8 cellular contexts compared by ENCODE assay signal in genomic region chr4:40628888-40629287, GRCh38. TPM values are rescaled to one million over a fixed set of nuclear protein-coding genes. Genes with fewer than 3 reads are reported as not detected.
DNase-seq lines count a peak whose midpoint lies in the region; ATAC-seq and TF ChIP-seq lines count a peak whose summit lies in the region.

No MANE protein-coding gene starts in this region.

- peaks cover 31% of the 10 kb centered on the region for H3K27me3 Mint-ChIP-seq in activated CD4-positive, alpha-beta T cell treated with anti-CD3 and anti-CD28 coated beads, Interleukin-2, amount 10 ng/mL, durations not matched to agents 7 days and 5 days
- peaks cover 47% of the 10 kb centered on the region for H3K27me3 Mint-ChIP-seq in activated naive CD8-positive, alpha-beta T cell treated with anti-CD3 and anti-CD28 coated beads, Interleukin-2, amount 50 U/mL, for 24 hours

- H3K4me1 ChIP-seq in suprapubic skin (peaks cover 26% of the 10 kb centered on the region), uterus (no peaks in the 10 kb centered on the region)

- peaks cover 40% of the 10 kb centered on the region for H3K4me1 Mint-ChIP-seq in activated CD4-positive, alpha-beta T cell treated with anti-CD3 and anti-CD28 coated beads, Interleukin-2, amount 10 ng/mL, durations not matched to agents 7 days and 5 days
- peaks cover 32% of the 10 kb centered on the region for H3K4me1 Mint-ChIP-seq in activated naive CD8-positive, alpha-beta T cell treated with anti-CD3 and anti-CD28 coated beads, Interleukin-2, amount 50 U/mL, for 24 hours

- H3K9me3 Mint-ChIP-seq in activated CD4-positive, alpha-beta T cell treated with anti-CD3 and anti-CD28 coated beads, Interleukin-2, amount 10 ng/mL, durations not matched to agents 7 days and 5 days: no peaks in the 10 kb centered on the region
- H3K9me3 Mint-ChIP-seq in activated naive CD8-positive, alpha-beta T cell treated with anti-CD3 and anti-CD28 coated beads, Interleukin-2, amount 50 U/mL, for 24 hours: no peaks in the 10 kb centered on the region

- intact Hi-C loops in uterus (cut with DNase I; ENCODE audit: low total_unique reads): no loop called here

- TF ChIP-seq CTCF in kidney epithelial cell (IDR thresholded peaks at IDR 0.05; ENCODE audit: insufficient read depth, low read length, poor library complexity, severe bottlenecking) (no peak), suprapubic skin (IDR thresholded peaks at IDR 0.05) (no peak), uterus (IDR thresholded peaks at IDR 0.05) (no peak)

- no peak for ATAC-seq in activated naive CD8-positive, alpha-beta T cell treated with anti-CD3 and anti-CD28 coated beads, Interleukin-2, amount 50 U/mL, for 24 hours
- no peak for ATAC-seq in GM21390 (IDR thresholded peaks at IDR 0.05; ENCODE audit: unreplicated experiment)

- H3K27me3 ChIP-seq in kidney epithelial cell (ENCODE audit: control insufficient read depth, insufficient read depth, low read length): no peaks in the 10 kb centered on the region
- H3K27me3 ChIP-seq in suprapubic skin: no peaks in the 10 kb centered on the region
- H3K27me3 ChIP-seq in uterus: no peaks in the 10 kb centered on the region

- 27% methylated on average over 6 of the region's 6 CpGs for WGBS in suprapubic skin

- H3K27ac ChIP-seq in suprapubic skin (peak overlapping the region; percentile 95), uterus (no peak overlapping the region)

- in situ Hi-C loops in G401 (cut with HindIII; ENCODE audit: low sequenced_read_pairs): no loop called here

- no peak for TF ChIP-seq EP300 in suprapubic skin (IDR thresholded peaks at IDR 0.05)

- H3K27ac Mint-ChIP-seq in activated CD4-positive, alpha-beta T cell treated with anti-CD3 and anti-CD28 coated beads, Interleukin-2, amount 10 ng/mL, durations not matched to agents 7 days and 5 days: no peak overlapping the region
- no peak overlapping the region for H3K27ac Mint-ChIP-seq in activated naive CD8-positive, alpha-beta T cell treated with anti-CD3 and anti-CD28 coated beads, Interleukin-2, amount 50 U/mL, for 24 hours

- no peaks in the 10 kb centered on the region for H3K9me3 ChIP-seq in suprapubic skin
- H3K9me3 ChIP-seq in uterus: no peaks in the 10 kb centered on the region

- peak overlapping the region; percentile 77 for H3K4me3 Mint-ChIP-seq in activated CD4-positive, alpha-beta T cell treated with anti-CD3 and anti-CD28 coated beads, Interleukin-2, amount 10 ng/mL, durations not matched to agents 7 days and 5 days
- peak overlapping the region; percentile 71 for H3K4me3 Mint-ChIP-seq in activated naive CD8-positive, alpha-beta T cell treated with anti-CD3 and anti-CD28 coated beads, Interleukin-2, amount 50 U/mL, for 24 hours

- H3K36me3 Mint-ChIP-seq in activated CD4-positive, alpha-beta T cell treated with anti-CD3 and anti-CD28 coated beads, Interleukin-2, amount 10 ng/mL, durations not matched to agents 7 days and 5 days (ENCODE audit: low read depth): peaks cover 3% of the 10 kb centered on the region
- H3K36me3 Mint-ChIP-seq in activated naive CD8-positive, alpha-beta T cell treated with anti-CD3 and anti-CD28 coated beads, Interleukin-2, amount 50 U/mL, for 24 hours (ENCODE audit: low read depth): no peaks in the 10 kb centered on the region

- H3K4me3 ChIP-seq in kidney epithelial cell (ENCODE audit: low read depth, low read length) (peak overlapping the region; percentile 57), suprapubic skin (peak overlapping the region; percentile 73), uterus (peak overlapping the region in 1 of 2 donors; percentile 41)

- no peak for TF ChIP-seq POLR2A in suprapubic skin (IDR thresholded peaks at IDR 0.05)
- no peak for TF ChIP-seq POLR2A in uterus (IDR thresholded peaks at IDR 0.05)

- CTCF ChIA-PET in activated CD4-positive, alpha-beta T cell treated with anti-CD3 and anti-CD28 coated beads, Interleukin-2, amount 10 ng/mL, durations not matched to agents 7 days and 5 days (lab: Charles Lee): no interaction called here

- POLR2A ChIA-PET in activated CD4-positive, alpha-beta T cell treated with anti-CD3 and anti-CD28 coated beads, Interleukin-2, amount 10 ng/mL, durations not matched to agents 7 days and 5 days (lab: Charles Lee): no interaction called here

- H3K36me3 ChIP-seq in kidney epithelial cell (ENCODE audit: control insufficient read depth, insufficient read depth, low read length): no peaks in the 10 kb centered on the region
- no peaks in the 10 kb centered on the region for H3K36me3 ChIP-seq in suprapubic skin
- no peaks in the 10 kb centered on the region for H3K36me3 ChIP-seq in uterus

- no peak for DNase-seq in activated CD4-positive, alpha-beta T cell treated with anti-CD3 and anti-CD28 coated beads, Interleukin-2, amount 10 ng/mL, durations not matched to agents 7 days and 5 days
- DNase-seq in activated CD4-positive, alpha-beta T cell treated with anti-CD3 and anti-CD28 coated beads, Interleukin-2, amount 50 U/mL, for 4 hours: no peak
- no peak for DNase-seq in activated naive CD8-positive, alpha-beta T cell treated with anti-CD3 and anti-CD28 coated beads, Interleukin-2, amount 50 U/mL, for 24 hours
- DNase-seq in kidney epithelial cell (ENCODE audit: low read depth): no peak
- DNase-seq in suprapubic skin (ENCODE audit: low spot score in 2 of 2): no peak
- no peak for DNase-seq in G401 (ENCODE audit: low spot score)
- DNase-seq in uterus: no peak

RNA-seq across cellular contexts. Expression of gene RBM47, which starts 0.8 kb away (rescaled TPM):
- 1 to 10 TPM in 1 of 2 experiments, under 1 TPM in 1; 0.92 to 1.0 TPM for total RNA-seq in activated CD4-positive, alpha-beta T cell treated with anti-CD3 and anti-CD28 coated beads, Interleukin-2, amount 10 ng/mL, durations not matched to agents 7 days and 5 days
- total RNA-seq in kidney epithelial cell (41.1 and 42.1 TPM in 2 replicates), suprapubic skin (100 to 1,000 TPM in 1 of 4 donors, 10 to 100 TPM in 3; 40.2 to 286 (median 47.4) TPM), uterus (10 to 100 TPM in 1 of 4 donors, 1 to 10 TPM in 3; 3.8 to 22.3 (median 6.8) TPM)
- total RNA-seq in G401 (2014; rRNA removed; shearing (Covaris generic)): 25.4 and 49.7 TPM in 2 replicates
